Comparison of ENCODE assay signal across 1 cellular context in the genomic region with DNA sequence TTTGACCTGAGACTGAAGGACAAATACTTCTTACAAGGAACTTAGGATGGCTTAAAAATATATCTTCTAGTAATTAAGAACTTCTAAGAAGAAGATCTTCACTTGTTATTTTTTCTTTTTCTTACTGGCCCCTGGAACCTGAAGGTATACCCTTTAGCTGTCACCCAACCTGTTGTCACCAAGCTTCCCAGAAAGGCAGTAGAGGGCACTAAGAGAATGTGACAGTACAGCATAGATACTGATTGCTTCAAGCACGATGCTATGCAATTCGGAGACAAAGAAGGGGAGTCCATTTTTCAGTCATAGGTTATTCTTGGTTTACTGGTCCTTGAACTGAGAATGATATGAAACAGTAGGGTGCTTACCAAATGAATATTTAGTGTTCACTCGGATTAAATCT.
TF ChIP-seq lines count a peak whose summit lies in the region.

No MANE protein-coding gene starts in this region.

TF ChIP-seq in HCT116, 20 proteins besides CTCF, POLR2A, EP300 and RAD21 (continued from another document):
- TF ChIP-seq, protein P1, sequence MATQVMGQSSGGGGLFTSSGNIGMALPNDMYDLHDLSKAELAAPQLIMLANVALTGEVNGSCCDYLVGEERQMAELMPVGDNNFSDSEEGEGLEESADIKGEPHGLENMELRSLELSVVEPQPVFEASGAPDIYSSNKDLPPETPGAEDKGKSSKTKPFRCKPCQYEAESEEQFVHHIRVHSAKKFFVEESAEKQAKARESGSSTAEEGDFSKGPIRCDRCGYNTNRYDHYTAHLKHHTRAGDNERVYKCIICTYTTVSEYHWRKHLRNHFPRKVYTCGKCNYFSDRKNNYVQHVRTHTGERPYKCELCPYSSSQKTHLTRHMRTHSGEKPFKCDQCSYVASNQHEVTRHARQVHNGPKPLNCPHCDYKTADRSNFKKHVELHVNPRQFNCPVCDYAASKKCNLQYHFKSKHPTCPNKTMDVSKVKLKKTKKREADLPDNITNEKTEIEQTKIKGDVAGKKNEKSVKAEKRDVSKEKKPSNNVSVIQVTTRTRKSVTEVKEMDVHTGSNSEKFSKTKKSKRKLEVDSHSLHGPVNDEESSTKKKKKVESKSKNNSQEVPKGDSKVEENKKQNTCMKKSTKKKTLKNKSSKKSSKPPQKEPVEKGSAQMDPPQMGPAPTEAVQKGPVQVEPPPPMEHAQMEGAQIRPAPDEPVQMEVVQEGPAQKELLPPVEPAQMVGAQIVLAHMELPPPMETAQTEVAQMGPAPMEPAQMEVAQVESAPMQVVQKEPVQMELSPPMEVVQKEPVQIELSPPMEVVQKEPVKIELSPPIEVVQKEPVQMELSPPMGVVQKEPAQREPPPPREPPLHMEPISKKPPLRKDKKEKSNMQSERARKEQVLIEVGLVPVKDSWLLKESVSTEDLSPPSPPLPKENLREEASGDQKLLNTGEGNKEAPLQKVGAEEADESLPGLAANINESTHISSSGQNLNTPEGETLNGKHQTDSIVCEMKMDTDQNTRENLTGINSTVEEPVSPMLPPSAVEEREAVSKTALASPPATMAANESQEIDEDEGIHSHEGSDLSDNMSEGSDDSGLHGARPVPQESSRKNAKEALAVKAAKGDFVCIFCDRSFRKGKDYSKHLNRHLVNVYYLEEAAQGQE (IDR thresholded peaks at IDR 0.05; ENCODE audit: low read depth), result no peak
- TF ChIP-seq SRF (IDR thresholded peaks at IDR 0.05; ENCODE audit: low read depth), result no peak
